1 cellular context compared by ENCODE assay signal in the genomic region with DNA sequence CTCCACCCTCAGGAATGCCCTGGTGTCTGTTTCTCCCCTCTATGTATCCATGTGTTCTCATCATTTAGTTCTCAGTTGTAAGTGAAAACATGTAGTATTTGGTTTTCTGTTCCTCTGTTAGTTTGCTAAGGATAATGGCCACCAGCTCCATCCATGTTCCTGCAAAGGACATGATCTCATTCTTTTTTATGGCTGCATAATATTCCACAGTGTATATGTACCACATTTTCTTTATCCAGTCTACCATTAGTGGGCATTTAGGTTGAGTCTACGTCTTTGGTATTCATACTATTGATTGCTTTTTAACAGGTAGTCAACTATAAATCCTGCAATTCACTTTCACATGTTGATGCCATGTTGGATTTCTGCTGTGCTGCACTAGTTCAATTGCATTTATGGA.
TF ChIP-seq lines count a peak whose summit lies in the region.

No MANE protein-coding gene starts in this region.

TF ChIP-seq in K562, 482 proteins besides CTCF, POLR2A, EP300 and RAD21:
- TF ChIP-seq ZNF146 (CRISPR knock-in tag; IDR thresholded peaks at IDR 0.05; ENCODE audit: unreplicated experiment) (peak; percentile 69), RBM25 (IDR thresholded peaks at IDR 0.05; ENCODE audit: low read depth, low read length, severe bottlenecking) (peak; percentile 21)
